Comparison of ENCODE assay signal across 8 cellular contexts in genomic region chr2:113541984-113542485, GRCh38. TPM values are rescaled to one million over a fixed set of nuclear protein-coding genes. Genes with fewer than 3 reads are reported as not detected.
DNase-seq lines count a peak whose midpoint lies in the region; ATAC-seq and TF ChIP-seq lines count a peak whose summit lies in the region.
"Not testable (repeated sequence)": the region's sequence is repeated elsewhere in the genome, so short reads cannot be mapped to it uniquely, and the experiment has no call there.

No MANE protein-coding gene starts in this region.

- H2BK120ac ChIP-seq in mesenchymal stem cell (ENCODE audit: low read depth, low read length): not testable (repeated sequence)

- CTCF ChIA-PET in Caco-2 (lab: Charles Lee); PC-3 (lab: Charles Lee): not testable (repeated sequence)

- H3K27ac ChIP-seq in PC-3 (ENCODE audit: low read length); mesenchymal stem cell (ENCODE audit: low read length, poor library complexity, severe bottlenecking); thoracic aorta: not testable (repeated sequence)
- H3K27ac ChIP-seq in coronary artery: peak overlapping the region in 1 of 2 donors; percentile 79

- H3K79me1 ChIP-seq in mesenchymal stem cell (replicated peaks; ENCODE audit: low read length, poor library complexity, severe bottlenecking): not testable (repeated sequence)

- not testable (repeated sequence) for H3K9me3 ChIP-seq in Caco-2; PC-3 (ENCODE audit: low read length); mesenchymal stem cell (ENCODE audit: control insufficient read depth, low read length); thoracic aorta

- not testable (repeated sequence) for BruUV-seq in Caco-2 (replicated peaks; lab: Mats Ljungman, UMichigan); PC-3 (replicated peaks; lab: Mats Ljungman, UMichigan)

- H3K9me3 Mint-ChIP-seq in Caco-2 (ENCODE audit: unreplicated experiment); activated T-helper 1 cell treated with anti-CD3 and anti-CD28 coated beads, Interleukin-12 subunit alpha, Interleukin-12 subunit beta, Interleukin-2, Interleukin-4 antibody, amounts not matched to agents 30 ng/mL and 10 ng/mL and 1 ng/mL, durations not matched to agents 14 hours and 24 hours and 36 hours; progenitor cell of endocrine pancreas (ENCODE audit: low read depth): not testable (repeated sequence)

- H3K36me3 Mint-ChIP-seq in Caco-2 (ENCODE audit: insufficient read depth, unreplicated experiment); activated T-helper 1 cell treated with anti-CD3 and anti-CD28 coated beads, Interleukin-12 subunit alpha, Interleukin-12 subunit beta, Interleukin-2, Interleukin-4 antibody, amounts not matched to agents 30 ng/mL and 10 ng/mL and 1 ng/mL, durations not matched to agents 14 hours and 24 hours and 36 hours (ENCODE audit: low read depth); progenitor cell of endocrine pancreas (ENCODE audit: insufficient read depth): not testable (repeated sequence)

- POLR2A ChIA-PET in Caco-2 (lab: Charles Lee); PC-3 (lab: Charles Lee; ENCODE audit: unreplicated experiment): not testable (repeated sequence)

- ATAC-seq in PC-3 (peak; percentile 4), left cardiac atrium (peak; percentile 58 to 75)
- ATAC-seq in thoracic aorta (ENCODE audit: insufficient number of reproducible peaks, low FRiP score, low read depth): not testable (repeated sequence)

- not testable (repeated sequence) for TF ChIP-seq CTCF in Caco-2 (IDR thresholded peaks at IDR 0.05; ENCODE audit: insufficient read depth in 1 of 2, low read depth in 1 of 2, low read length in 1 of 2, severe bottlenecking in 1 of 2, unreplicated experiment in 1 of 2); PC-3 (conservative IDR thresholded peaks at IDR 0.05; ENCODE audit: low read depth, low read length); coronary artery (IDR thresholded peaks at IDR 0.05); thoracic aorta (IDR thresholded peaks at IDR 0.05)
- TF ChIP-seq CTCF in progenitor cell of endocrine pancreas (IDR thresholded peaks at IDR 0.05; ENCODE audit: unreplicated experiment): peak; percentile 20

- DNase-seq in Caco-2 (peak in 1 of 2 experiments; percentile 37), left cardiac atrium (peak; percentile 18)
- DNase-seq in PC-3; activated T-helper 1 cell treated with anti-CD3 and anti-CD28 coated beads, Interleukin-12 subunit alpha, Interleukin-12 subunit beta, Interleukin-2, Interleukin-4 antibody, amounts not matched to agents 30 ng/mL and 10 ng/mL and 1 ng/mL, durations not matched to agents 14 hours and 24 hours and 36 hours (ENCODE audit: low spot score); coronary artery (ENCODE audit: low spot score); mesenchymal stem cell; progenitor cell of endocrine pancreas (ENCODE audit: low spot score, unreplicated experiment); thoracic aorta (ENCODE audit: low spot score): not testable (repeated sequence)

- not testable (repeated sequence) for H4K20me1 ChIP-seq in PC-3 (ENCODE audit: low read length)

- H2BK15ac ChIP-seq in mesenchymal stem cell (ENCODE audit: low read depth, poor library complexity, severe bottlenecking): not testable (repeated sequence)

- WGBS in mesenchymal stem cell: 0% methylated on average over 19 of the region's 63 CpGs

- H2AFZ ChIP-seq in PC-3 (ENCODE audit: low read length): peak overlapping the region; percentile 34; the same call in 1 of the 2 replicates
- H2AFZ ChIP-seq in mesenchymal stem cell (ENCODE audit: low read depth, low read length): peak overlapping the region; percentile 27

- peak overlapping the region; percentile 69; the same call in 1 of the 2 replicates for H3K9ac ChIP-seq in PC-3 (ENCODE audit: low read length)
- H3K9ac ChIP-seq in mesenchymal stem cell (ENCODE audit: low read length): peak overlapping the region; percentile 79

- H4K91ac ChIP-seq in mesenchymal stem cell (ENCODE audit: low read length): not testable (repeated sequence)

- peak overlapping the region; percentile 87 for H3K4me3 Mint-ChIP-seq in Caco-2 (ENCODE audit: unreplicated experiment)
- H3K4me3 Mint-ChIP-seq in activated T-helper 1 cell treated with anti-CD3 and anti-CD28 coated beads, Interleukin-12 subunit alpha, Interleukin-12 subunit beta, Interleukin-2, Interleukin-4 antibody, amounts not matched to agents 30 ng/mL and 10 ng/mL and 1 ng/mL, durations not matched to agents 14 hours and 24 hours and 36 hours: peak overlapping the region; percentile 73
- H3K4me3 Mint-ChIP-seq in progenitor cell of endocrine pancreas (ENCODE audit: low read depth): peak overlapping the region; percentile 73

- H3K27ac Mint-ChIP-seq in Caco-2 (ENCODE audit: unreplicated experiment): peak overlapping the region; percentile 81
- not testable (repeated sequence) for H3K27ac Mint-ChIP-seq in activated T-helper 1 cell treated with anti-CD3 and anti-CD28 coated beads, Interleukin-12 subunit alpha, Interleukin-12 subunit beta, Interleukin-2, Interleukin-4 antibody, amounts not matched to agents 30 ng/mL and 10 ng/mL and 1 ng/mL, durations not matched to agents 14 hours and 24 hours and 36 hours; progenitor cell of endocrine pancreas

- not testable (repeated sequence) for H3K4ac ChIP-seq in mesenchymal stem cell (ENCODE audit: low read depth in 1 of 2, low read length in 2 of 2)

- H3K18ac ChIP-seq in mesenchymal stem cell (ENCODE audit: low read depth in 1 of 2, low read length in 2 of 2): peak overlapping the region in 1 of 2 experiments; percentile 52

- H2BK5ac ChIP-seq in mesenchymal stem cell (ENCODE audit: low read depth, low read length, poor library complexity, severe bottlenecking): not testable (repeated sequence)

- H3K36me3 ChIP-seq in Caco-2 (ENCODE audit: control insufficient read depth, insufficient read depth, low read length); PC-3 (ENCODE audit: low read depth, low read length); mesenchymal stem cell (ENCODE audit: control insufficient read depth in 1 of 2, insufficient read depth in 2 of 2, low read depth in 1 of 2, low read length in 2 of 2); thoracic aorta: not testable (repeated sequence)

- not testable (repeated sequence) for H2AK5ac ChIP-seq in mesenchymal stem cell (ENCODE audit: low read length, severe bottlenecking)

- H3K4me2 ChIP-seq in PC-3 (ENCODE audit: low read length) (peak overlapping the region; percentile 76), mesenchymal stem cell (ENCODE audit: low read length, poor library complexity, severe bottlenecking) (peak overlapping the region; percentile 90)

- not testable (repeated sequence) for H3K14ac ChIP-seq in mesenchymal stem cell (ENCODE audit: low read length in 2 of 2)

- peak overlapping the region in 1 of 2 experiments; percentile 89 for H3K23ac ChIP-seq in mesenchymal stem cell (ENCODE audit: low read length in 2 of 2)

- H3K79me2 ChIP-seq in PC-3 (ENCODE audit: low read length): not testable (repeated sequence)

- H3K4me1 Mint-ChIP-seq in Caco-2 (ENCODE audit: low read depth, unreplicated experiment); activated T-helper 1 cell treated with anti-CD3 and anti-CD28 coated beads, Interleukin-12 subunit alpha, Interleukin-12 subunit beta, Interleukin-2, Interleukin-4 antibody, amounts not matched to agents 30 ng/mL and 10 ng/mL and 1 ng/mL, durations not matched to agents 14 hours and 24 hours and 36 hours (ENCODE audit: low read depth); progenitor cell of endocrine pancreas (ENCODE audit: low read depth): not testable (repeated sequence)

- not testable (repeated sequence) for H4K8ac ChIP-seq in mesenchymal stem cell (ENCODE audit: low read length)

- H3K9me2 ChIP-seq in PC-3 (replicated peaks; ENCODE audit: low read length): not testable (repeated sequence)

- H2BK12ac ChIP-seq in mesenchymal stem cell (ENCODE audit: low read length in 2 of 2): peak overlapping the region in 1 of 2 experiments; percentile 84

- H3F3A ChIP-seq in PC-3 (ENCODE audit: low read length, unreplicated experiment): not testable (repeated sequence)

- H3K4me1 ChIP-seq in Caco-2; PC-3 (ENCODE audit: insufficient read depth, low read length); mesenchymal stem cell (ENCODE audit: control insufficient read depth, insufficient read depth, low read depth, low read length); thoracic aorta (ENCODE audit: control insufficient read depth in 1 of 2, low read depth in 2 of 2): not testable (repeated sequence)

- not testable (repeated sequence) for H3K27me3 ChIP-seq in Caco-2 (replicated peaks; ENCODE audit: control insufficient read depth, insufficient read depth, low read length); PC-3 (ENCODE audit: low read length); mesenchymal stem cell (ENCODE audit: control insufficient read depth in 1 of 2, insufficient read depth in 1 of 2, low read length in 2 of 2); thoracic aorta (replicated peaks; ENCODE audit: insufficient read depth)

- peak overlapping the region; percentile 68 for H3K4me3 ChIP-seq in Caco-2 (ENCODE audit: low read depth, low read length)
- H3K4me3 ChIP-seq in PC-3 (ENCODE audit: low read length): peak overlapping the region; percentile 66
- peak overlapping the region; percentile 77 for H3K4me3 ChIP-seq in coronary artery
- peak overlapping the region; percentile 31 to 76 for H3K4me3 ChIP-seq in mesenchymal stem cell (ENCODE audit: insufficient read depth in 1 of 2, low read depth in 1 of 2, low read length in 2 of 2)
- peak overlapping the region; percentile 71 for H3K4me3 ChIP-seq in thoracic aorta

- intact Hi-C loops in Caco-2 (cut with micrococcal nuclease; ENCODE audit: unreplicated experiment); PC-3 (cut with micrococcal nuclease); activated T-helper 1 cell treated with anti-CD3 and anti-CD28 coated beads, Interleukin-12 subunit alpha, Interleukin-12 subunit beta, Interleukin-2, Interleukin-4 antibody, amounts not matched to agents 30 ng/mL and 10 ng/mL and 1 ng/mL, durations not matched to agents 14 hours and 24 hours and 36 hours (cut with micrococcal nuclease); left cardiac atrium (cut with DNase I): not testable (repeated sequence)

- not testable (repeated sequence) for H3K27me3 Mint-ChIP-seq in Caco-2 (ENCODE audit: insufficient read depth, unreplicated experiment)
- H3K27me3 Mint-ChIP-seq in activated T-helper 1 cell treated with anti-CD3 and anti-CD28 coated beads, Interleukin-12 subunit alpha, Interleukin-12 subunit beta, Interleukin-2, Interleukin-4 antibody, amounts not matched to agents 30 ng/mL and 10 ng/mL and 1 ng/mL, durations not matched to agents 14 hours and 24 hours and 36 hours (ENCODE audit: insufficient read depth): peaks cover 19% of the 10 kb centered on the region
- peaks cover 13% of the 10 kb centered on the region for H3K27me3 Mint-ChIP-seq in progenitor cell of endocrine pancreas

RNA-seq across cellular contexts. Expression of gene FOXD4L1, which starts 43.6 kb away (rescaled TPM):
- total RNA-seq in Caco-2 (2022) (0.32 and 0.73 TPM in 2 replicates), PC-3 (2014; rRNA removed) (0.33 TPM in 1 of 2 replicates, not detected in the other), left cardiac atrium (under 1 TPM in 1 of 2 donors, not detected in 1; 0.21 TPM), progenitor cell of endocrine pancreas (0.20 and 0.48 TPM in 2 replicates), thoracic aorta (under 1 TPM in 1 of 2 donors, not detected in 1; 0.21 TPM)
- total RNA-seq in activated T-helper 1 cell treated with anti-CD3 and anti-CD28 coated beads, Interleukin-12 subunit alpha, Interleukin-12 subunit beta, Interleukin-2, Interleukin-4 antibody, amounts not matched to agents 30 ng/mL and 10 ng/mL and 1 ng/mL, durations not matched to agents 14 hours and 24 hours and 36 hours: 0.32 and 0.39 TPM in 2 replicates
- polyA plus RNA-seq in mesenchymal stem cell (2013, experiment 1 of 2): 0.01 TPM
- polyA plus RNA-seq in mesenchymal stem cell (2013, experiment 2 of 2): not detected
